26 cellular contexts compared by ENCODE assay signal in genomic region chr12:113285679-113286645, GRCh38. TPM values are rescaled to one million over a fixed set of nuclear protein-coding genes. Genes with fewer than 3 reads are reported as not detected.
DNase-seq lines count a peak whose midpoint lies in the region; ATAC-seq and TF ChIP-seq lines count a peak whose summit lies in the region.
"Had no signal": no experiment of that assay in that cellular context is flagged by ENCODE, and none has a peak within 500 bp of the region (broad histone marks: within the 10 kb centered on the region; RNA-seq: fewer than 3 reads in every experiment).

No MANE protein-coding gene starts in this region.

- peak overlapping the region; percentile 15 for H3K56ac ChIP-seq in mesendoderm (ENCODE audit: low read length)

- no peak overlapping the region for H2AK5ac ChIP-seq in mesendoderm (ENCODE audit: low read length)

- H3K4ac ChIP-seq in mesendoderm (ENCODE audit: low read depth, low read length), result no peak overlapping the region

- no peak overlapping the region for H3K23ac ChIP-seq in mesendoderm (ENCODE audit: low read length)

- H2BK120ac ChIP-seq in mesendoderm (ENCODE audit: low read depth, low read length), result no peak overlapping the region

- TF ChIP-seq CTCF in natural killer cell (IDR thresholded peaks at IDR 0.05) (no peak), type B pancreatic cell (conservative IDR thresholded peaks at IDR 0.05) (no peak)

- no peak overlapping the region for H3K4me3 Mint-ChIP-seq in natural killer cell treated with Interleukin-12 subunit alpha and Interleukin-12 subunit beta and Interleukin-15 and Interleukin-18, amount 100 ng/mL, for 72 hours
- H3K4me3 Mint-ChIP-seq in natural killer cell, result no peak overlapping the region
- no peak overlapping the region for H3K4me3 Mint-ChIP-seq in dendritic cell treated with granulocyte-macrophage colony-stimulating factor and Interleukin-4, amounts not matched to agents 40 ng/mL and 50 ng/mL, for 4 days
- no peak overlapping the region for H3K4me3 Mint-ChIP-seq in type B pancreatic cell
- H3K4me3 Mint-ChIP-seq: CD4-positive, alpha-beta T cell; HFFc6; memory B cell had no signal

- no CpG with 5 or more reads among the region's 23 CpGs for WGBS in mesendoderm (ENCODE audit: extremely low coverage, insufficient coverage, low lambda C conversion rate)

- no peaks in the 10 kb centered on the region for H3K27me3 ChIP-seq in mesendoderm (ENCODE audit: insufficient read depth, low read length, poor library complexity)
- H3K27me3 ChIP-seq: adrenal gland, breast epithelium, esophagus squamous epithelium had no signal

- no peaks in the 10 kb centered on the region for H3K79me1 ChIP-seq in mesendoderm (ENCODE audit: low read length)

- no peak overlapping the region for H2BK5ac ChIP-seq in mesendoderm (ENCODE audit: low read length)

- no peaks in the 10 kb centered on the region for H3K36me3 ChIP-seq in mesendoderm (ENCODE audit: control insufficient read depth, insufficient read depth, low read length)

- no peak overlapping the region for H3K4me3 ChIP-seq in mesendoderm (ENCODE audit: low read length)
- H3K4me3 ChIP-seq: adrenal gland, breast epithelium, esophagus squamous epithelium had no signal

- H3K79me2 ChIP-seq in mesendoderm (ENCODE audit: control insufficient read depth, insufficient read depth, low read length), result no peaks in the 10 kb centered on the region

- H3K4me1 ChIP-seq in mesendoderm (ENCODE audit: control insufficient read depth, low read depth, low read length), result no peaks in the 10 kb centered on the region
- H3K4me1 ChIP-seq: adrenal gland, breast epithelium, esophagus squamous epithelium had no signal

- no peak overlapping the region for H3K27ac ChIP-seq in mesendoderm (ENCODE audit: low read depth, low read length)
- H3K27ac ChIP-seq: breast epithelium, esophagus squamous epithelium, RWPE1 had no signal

- peak; percentile 11 to 21 for ATAC-seq in natural killer cell treated with Interleukin-12 subunit alpha and Interleukin-12 subunit beta and Interleukin-15 and Interleukin-18, amount 100 ng/mL, for 72 hours
- ATAC-seq in natural killer cell (no peak), HG03354 (IDR thresholded peaks at IDR 0.05; ENCODE audit: poor library complexity, severe bottlenecking, unreplicated experiment) (no peak)

- intact Hi-C loops in natural killer cell (cut with micrococcal nuclease), result no loop called here
- intact Hi-C loops in dendritic cell treated with granulocyte-macrophage colony-stimulating factor and Interleukin-4, amounts not matched to agents 40 ng/mL and 50 ng/mL, for 4 days (cut with micrococcal nuclease), result no loop called here
- intact Hi-C loops in posterior vena cava (cut with DNase I), result no loop called here

- no peaks in the 10 kb centered on the region for H3K27me3 Mint-ChIP-seq in natural killer cell treated with Interleukin-12 subunit alpha and Interleukin-12 subunit beta and Interleukin-15 and Interleukin-18, amount 100 ng/mL, for 72 hours
- no peaks in the 10 kb centered on the region for H3K27me3 Mint-ChIP-seq in natural killer cell (ENCODE audit: low read depth in 2 of 2)
- H3K27me3 Mint-ChIP-seq in dendritic cell treated with granulocyte-macrophage colony-stimulating factor and Interleukin-4, amounts not matched to agents 40 ng/mL and 50 ng/mL, for 4 days, result no peaks in the 10 kb centered on the region
- H3K27me3 Mint-ChIP-seq in type B pancreatic cell, result no peaks in the 10 kb centered on the region
- H3K27me3 Mint-ChIP-seq: CD4-positive, alpha-beta T cell; IgD-negative memory B cell; memory B cell had no signal

- H3K18ac ChIP-seq in mesendoderm (ENCODE audit: low read length), result no peak overlapping the region

- H4K8ac ChIP-seq in mesendoderm (ENCODE audit: low read depth, low read length), result no peak overlapping the region

- H3K27ac Mint-ChIP-seq in natural killer cell treated with Interleukin-12 subunit alpha and Interleukin-12 subunit beta and Interleukin-15 and Interleukin-18, amount 100 ng/mL, for 72 hours, result no peak overlapping the region
- no peak overlapping the region for H3K27ac Mint-ChIP-seq in natural killer cell
- peak overlapping the region; percentile 44 for H3K27ac Mint-ChIP-seq in dendritic cell treated with granulocyte-macrophage colony-stimulating factor and Interleukin-4, amounts not matched to agents 40 ng/mL and 50 ng/mL, for 4 days
- H3K27ac Mint-ChIP-seq in type B pancreatic cell, result peak overlapping the region; percentile 36
- H3K27ac Mint-ChIP-seq: CD4-positive, alpha-beta T cell; HFFc6; IgD-negative memory B cell; memory B cell had no signal

- H3K4me1 Mint-ChIP-seq in natural killer cell treated with Interleukin-12 subunit alpha and Interleukin-12 subunit beta and Interleukin-15 and Interleukin-18, amount 100 ng/mL, for 72 hours (ENCODE audit: low read depth in 2 of 2), result no peaks in the 10 kb centered on the region
- H3K4me1 Mint-ChIP-seq in natural killer cell (no peaks in the 10 kb centered on the region), type B pancreatic cell (ENCODE audit: unreplicated experiment) (peaks cover 6% of the 10 kb centered on the region)
- no peaks in the 10 kb centered on the region for H3K4me1 Mint-ChIP-seq in dendritic cell treated with granulocyte-macrophage colony-stimulating factor and Interleukin-4, amounts not matched to agents 40 ng/mL and 50 ng/mL, for 4 days (ENCODE audit: low read depth)
- H3K4me1 Mint-ChIP-seq: IgD-negative memory B cell, memory B cell had no signal

- no peak overlapping the region for H2BK15ac ChIP-seq in mesendoderm (replicated peaks; ENCODE audit: low read depth)

- no peak overlapping the region for H3K9ac ChIP-seq in mesendoderm (ENCODE audit: low read length)

- no peaks in the 10 kb centered on the region for H3K36me3 Mint-ChIP-seq in natural killer cell treated with Interleukin-12 subunit alpha and Interleukin-12 subunit beta and Interleukin-15 and Interleukin-18, amount 100 ng/mL, for 72 hours
- H3K36me3 Mint-ChIP-seq in natural killer cell (no peaks in the 10 kb centered on the region), type B pancreatic cell (peaks cover 6% of the 10 kb centered on the region)
- H3K36me3 Mint-ChIP-seq in dendritic cell treated with granulocyte-macrophage colony-stimulating factor and Interleukin-4, amounts not matched to agents 40 ng/mL and 50 ng/mL, for 4 days (ENCODE audit: low read depth), result peaks cover 100% of the 10 kb centered on the region

- no peaks in the 10 kb centered on the region for H3K9me3 Mint-ChIP-seq in natural killer cell treated with Interleukin-12 subunit alpha and Interleukin-12 subunit beta and Interleukin-15 and Interleukin-18, amount 100 ng/mL, for 72 hours
- H3K9me3 Mint-ChIP-seq in natural killer cell (no peaks in the 10 kb centered on the region), type B pancreatic cell (no peaks in the 10 kb centered on the region)
- H3K9me3 Mint-ChIP-seq in dendritic cell treated with granulocyte-macrophage colony-stimulating factor and Interleukin-4, amounts not matched to agents 40 ng/mL and 50 ng/mL, for 4 days, result no peaks in the 10 kb centered on the region
- H3K9me3 Mint-ChIP-seq: CD4-positive, alpha-beta T cell; HFFc6; IgD-negative memory B cell; memory B cell had no signal

- DNase-seq in natural killer cell treated with Interleukin-12 subunit alpha and Interleukin-12 subunit beta and Interleukin-15 and Interleukin-18, amount 100 ng/mL, for 72 hours (ENCODE audit: low spot score), result no peak
- DNase-seq in natural killer cell (no peak), mesendoderm (no peak), type B pancreatic cell (ENCODE audit: extremely low spot score, unreplicated experiment) (no peak), posterior vena cava (ENCODE audit: low spot score) (no peak), DMS153 (lab: John Stamatoyannopoulos, UW) (no peak)
- DNase-seq: activated CD4-positive, alpha-beta T cell treated with anti-CD3 and anti-CD28 coated beads, Interleukin-2, amount 50 U/mL, for 4 hours; activated CD8-positive, alpha-beta memory T cell treated with anti-CD3 and anti-CD28 coated beads, Interleukin-2, amount 50 U/mL, for 48 hours; activated effector memory CD4-positive, alpha-beta T cell treated with Interleukin-2 at 50 U/mL for 16 hours; adrenal gland; CD4-positive, alpha-beta T cell; esophagus squamous epithelium; GDM1; HFFc6; NCI-H1092 treated with DMSO at 0.1 percent for 48 hours; NCI-H2029; NCI-H2227 treated with DMSO at 0.1 percent for 48 hours; NCI-H69; stimulated activated CD4-positive, alpha-beta T cell treated with anti-CD3 and anti-CD28 coated beads, Interleukin-4, amount 100 ng/mL, for 1 hour; stimulated activated naive CD4-positive, alpha-beta T cell had no signal

- no peak overlapping the region for H4K5ac ChIP-seq in mesendoderm (ENCODE audit: low read length)

- H3K4me2 ChIP-seq in mesendoderm (ENCODE audit: low read length), result no peak overlapping the region

RNA-seq across cellular contexts. Expression of gene SLC8B1, which starts 48.9 kb away (rescaled TPM):
- 10 to 100 TPM; 19.9 to 28.3 TPM for total RNA-seq in natural killer cell treated with Interleukin-12 subunit alpha and Interleukin-12 subunit beta and Interleukin-15 and Interleukin-18, amount 100 ng/mL, for 72 hours
- total RNA-seq in natural killer cell, result 10 to 100 TPM; 26.1 to 34.4 (median 31.2) TPM
- 4.0 TPM for polyA plus RNA-seq in mesendoderm (2013, experiment 1 of 2)
- polyA plus RNA-seq in mesendoderm (2013, experiment 2 of 2), result 4.3 TPM
- total RNA-seq in type B pancreatic cell (ENCODE audit: low replicate concordance), result 29.6 and 77.7 TPM in 2 replicates
- total RNA-seq in posterior vena cava, result 10 to 100 TPM; 21.6 to 29.8 TPM

Comparison
In these comparisons a context has a peak if more than half of its experiments do, and no peak if none do; other contexts are left out.
1. ATAC-seq: peak in natural killer cell treated with Interleukin-12 subunit alpha and Interleukin-12 subunit beta and Interleukin-15 and Interleukin-18, amount 100 ng/mL, for 72 hours (2 of 2); none in natural killer cell (0 of 3) and HG03354 (single experiment).
2. H3K27ac Mint-ChIP-seq: peak in dendritic cell treated with granulocyte-macrophage colony-stimulating factor and Interleukin-4, amounts not matched to agents 40 ng/mL and 50 ng/mL, for 4 days (single experiment) and type B pancreatic cell (single experiment); none in natural killer cell treated with Interleukin-12 subunit alpha and Interleukin-12 subunit beta and Interleukin-15 and Interleukin-18, amount 100 ng/mL, for 72 hours (0 of 2) and natural killer cell (0 of 2).